Comparison of ENCODE assay signal across 1 cellular context in genomic region chr2:151789055-151789834, GRCh38.
A peak's percentile ranks its signal among the peaks of the same experiment; 100 is the strongest.
TF ChIP-seq lines count a peak whose summit lies in the region.

No MANE protein-coding gene starts in this region.

TF ChIP-seq in K562, 482 proteins besides CTCF, POLR2A, EP300 and RAD21 (continued from another document and continues in another):
- TF ChIP-seq, protein P1, sequence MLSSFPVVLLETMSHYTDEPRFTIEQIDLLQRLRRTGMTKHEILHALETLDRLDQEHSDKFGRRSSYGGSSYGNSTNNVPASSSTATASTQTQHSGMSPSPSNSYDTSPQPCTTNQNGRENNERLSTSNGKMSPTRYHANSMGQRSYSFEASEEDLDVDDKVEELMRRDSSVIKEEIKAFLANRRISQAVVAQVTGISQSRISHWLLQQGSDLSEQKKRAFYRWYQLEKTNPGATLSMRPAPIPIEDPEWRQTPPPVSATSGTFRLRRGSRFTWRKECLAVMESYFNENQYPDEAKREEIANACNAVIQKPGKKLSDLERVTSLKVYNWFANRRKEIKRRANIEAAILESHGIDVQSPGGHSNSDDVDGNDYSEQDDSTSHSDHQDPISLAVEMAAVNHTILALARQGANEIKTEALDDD (IDR thresholded peaks at IDR 0.05), result peak; percentile 96
- no peak for TF ChIP-seq FOXP1 (CRISPR knock-in tag; IDR thresholded peaks at IDR 0.05)
- TF ChIP-seq POLR2AphosphoS5 (IDR thresholded peaks at IDR 0.05; ENCODE audit: control insufficient read depth, insufficient read depth, low read depth, low read length), result peak; percentile 90
- TF ChIP-seq MITF (IDR thresholded peaks at IDR 0.05), result peak; percentile 44; the same call in 1 of the 2 replicates
- TF ChIP-seq KDM1A (IDR thresholded peaks at IDR 0.05), result peak; percentile 83 to 84
- no peak for TF ChIP-seq ZFP30 (CRISPR knock-in tag; IDR thresholded peaks at IDR 0.05; ENCODE audit: borderline replicate concordance)
- no peak for TF ChIP-seq PCBP2 (IDR thresholded peaks at IDR 0.05; ENCODE audit: low read depth, low read length, poor library complexity, severe bottlenecking)
- no peak; the same call in 1 of the 2 replicates for TF ChIP-seq CGGBP1 (CRISPR knock-in tag; IDR thresholded peaks at IDR 0.05)
- no peak for TF ChIP-seq RB1 (IDR thresholded peaks at IDR 0.05; ENCODE audit: low read depth)
- no peak for TF ChIP-seq IFI16 (CRISPR knock-in tag; IDR thresholded peaks at IDR 0.05)
- TF ChIP-seq, protein P2, sequence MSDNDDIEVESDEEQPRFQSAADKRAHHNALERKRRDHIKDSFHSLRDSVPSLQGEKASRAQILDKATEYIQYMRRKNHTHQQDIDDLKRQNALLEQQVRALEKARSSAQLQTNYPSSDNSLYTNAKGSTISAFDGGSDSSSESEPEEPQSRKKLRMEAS (CRISPR knock-in tag; IDR thresholded peaks at IDR 0.05), result no peak
- TF ChIP-seq ZNF766 (CRISPR knock-in tag; conservative IDR thresholded peaks at IDR 0.05), result peak; percentile 57; the same call in 1 of the 2 replicates
- peak in 1 of 2 experiments; percentile 27 for TF ChIP-seq NCOA2 (IDR thresholded peaks at IDR 0.05; ENCODE audit: partially characterized antibody in 2 of 2)
- TF ChIP-seq SRSF7 (optimal IDR thresholded peaks at IDR 0.05; ENCODE audit: low read depth, low read length), result no peak
- TF ChIP-seq U2AF2 (optimal IDR thresholded peaks at IDR 0.05; ENCODE audit: low read depth, low read length), result no peak
- TF ChIP-seq DACH1 (IDR thresholded peaks at IDR 0.05; ENCODE audit: partially characterized antibody), result no peak
- TF ChIP-seq, protein P3, sequence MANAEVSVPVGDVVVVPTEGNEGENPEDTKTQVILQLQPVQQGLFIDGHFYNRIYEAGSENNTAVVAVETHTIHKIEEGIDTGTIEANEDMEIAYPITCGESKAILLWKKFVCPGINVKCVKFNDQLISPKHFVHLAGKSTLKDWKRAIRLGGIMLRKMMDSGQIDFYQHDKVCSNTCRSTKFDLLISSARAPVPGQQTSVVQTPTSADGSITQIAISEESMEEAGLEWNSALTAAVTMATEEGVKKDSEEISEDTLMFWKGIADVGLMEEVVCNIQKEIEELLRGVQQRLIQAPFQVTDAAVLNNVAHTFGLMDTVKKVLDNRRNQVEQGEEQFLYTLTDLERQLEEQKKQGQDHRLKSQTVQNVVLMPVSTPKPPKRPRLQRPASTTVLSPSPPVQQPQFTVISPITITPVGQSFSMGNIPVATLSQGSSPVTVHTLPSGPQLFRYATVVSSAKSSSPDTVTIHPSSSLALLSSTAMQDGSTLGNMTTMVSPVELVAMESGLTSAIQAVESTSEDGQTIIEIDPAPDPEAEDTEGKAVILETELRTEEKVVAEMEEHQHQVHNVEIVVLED (CRISPR knock-in tag; IDR thresholded peaks at IDR 0.05), result no peak
- TF ChIP-seq PHTF2 (CRISPR knock-in tag; IDR thresholded peaks at IDR 0.05), result no peak
- TF ChIP-seq ILF3 (IDR thresholded peaks at IDR 0.05; ENCODE audit: borderline replicate concordance), result 0 out of 2 replicates have a peak, but pooled peaks have one; percentile 14
- 0 out of 2 replicates have a peak, but pooled peaks have one; percentile 61 for TF ChIP-seq POLR2AphosphoS2 (IDR thresholded peaks at IDR 0.05; ENCODE audit: low read length)
- TF ChIP-seq ELF4 (CRISPR knock-in tag; IDR thresholded peaks at IDR 0.05), result peak; percentile 88; the same call in 1 of the 2 replicates
- TF ChIP-seq, protein P4, sequence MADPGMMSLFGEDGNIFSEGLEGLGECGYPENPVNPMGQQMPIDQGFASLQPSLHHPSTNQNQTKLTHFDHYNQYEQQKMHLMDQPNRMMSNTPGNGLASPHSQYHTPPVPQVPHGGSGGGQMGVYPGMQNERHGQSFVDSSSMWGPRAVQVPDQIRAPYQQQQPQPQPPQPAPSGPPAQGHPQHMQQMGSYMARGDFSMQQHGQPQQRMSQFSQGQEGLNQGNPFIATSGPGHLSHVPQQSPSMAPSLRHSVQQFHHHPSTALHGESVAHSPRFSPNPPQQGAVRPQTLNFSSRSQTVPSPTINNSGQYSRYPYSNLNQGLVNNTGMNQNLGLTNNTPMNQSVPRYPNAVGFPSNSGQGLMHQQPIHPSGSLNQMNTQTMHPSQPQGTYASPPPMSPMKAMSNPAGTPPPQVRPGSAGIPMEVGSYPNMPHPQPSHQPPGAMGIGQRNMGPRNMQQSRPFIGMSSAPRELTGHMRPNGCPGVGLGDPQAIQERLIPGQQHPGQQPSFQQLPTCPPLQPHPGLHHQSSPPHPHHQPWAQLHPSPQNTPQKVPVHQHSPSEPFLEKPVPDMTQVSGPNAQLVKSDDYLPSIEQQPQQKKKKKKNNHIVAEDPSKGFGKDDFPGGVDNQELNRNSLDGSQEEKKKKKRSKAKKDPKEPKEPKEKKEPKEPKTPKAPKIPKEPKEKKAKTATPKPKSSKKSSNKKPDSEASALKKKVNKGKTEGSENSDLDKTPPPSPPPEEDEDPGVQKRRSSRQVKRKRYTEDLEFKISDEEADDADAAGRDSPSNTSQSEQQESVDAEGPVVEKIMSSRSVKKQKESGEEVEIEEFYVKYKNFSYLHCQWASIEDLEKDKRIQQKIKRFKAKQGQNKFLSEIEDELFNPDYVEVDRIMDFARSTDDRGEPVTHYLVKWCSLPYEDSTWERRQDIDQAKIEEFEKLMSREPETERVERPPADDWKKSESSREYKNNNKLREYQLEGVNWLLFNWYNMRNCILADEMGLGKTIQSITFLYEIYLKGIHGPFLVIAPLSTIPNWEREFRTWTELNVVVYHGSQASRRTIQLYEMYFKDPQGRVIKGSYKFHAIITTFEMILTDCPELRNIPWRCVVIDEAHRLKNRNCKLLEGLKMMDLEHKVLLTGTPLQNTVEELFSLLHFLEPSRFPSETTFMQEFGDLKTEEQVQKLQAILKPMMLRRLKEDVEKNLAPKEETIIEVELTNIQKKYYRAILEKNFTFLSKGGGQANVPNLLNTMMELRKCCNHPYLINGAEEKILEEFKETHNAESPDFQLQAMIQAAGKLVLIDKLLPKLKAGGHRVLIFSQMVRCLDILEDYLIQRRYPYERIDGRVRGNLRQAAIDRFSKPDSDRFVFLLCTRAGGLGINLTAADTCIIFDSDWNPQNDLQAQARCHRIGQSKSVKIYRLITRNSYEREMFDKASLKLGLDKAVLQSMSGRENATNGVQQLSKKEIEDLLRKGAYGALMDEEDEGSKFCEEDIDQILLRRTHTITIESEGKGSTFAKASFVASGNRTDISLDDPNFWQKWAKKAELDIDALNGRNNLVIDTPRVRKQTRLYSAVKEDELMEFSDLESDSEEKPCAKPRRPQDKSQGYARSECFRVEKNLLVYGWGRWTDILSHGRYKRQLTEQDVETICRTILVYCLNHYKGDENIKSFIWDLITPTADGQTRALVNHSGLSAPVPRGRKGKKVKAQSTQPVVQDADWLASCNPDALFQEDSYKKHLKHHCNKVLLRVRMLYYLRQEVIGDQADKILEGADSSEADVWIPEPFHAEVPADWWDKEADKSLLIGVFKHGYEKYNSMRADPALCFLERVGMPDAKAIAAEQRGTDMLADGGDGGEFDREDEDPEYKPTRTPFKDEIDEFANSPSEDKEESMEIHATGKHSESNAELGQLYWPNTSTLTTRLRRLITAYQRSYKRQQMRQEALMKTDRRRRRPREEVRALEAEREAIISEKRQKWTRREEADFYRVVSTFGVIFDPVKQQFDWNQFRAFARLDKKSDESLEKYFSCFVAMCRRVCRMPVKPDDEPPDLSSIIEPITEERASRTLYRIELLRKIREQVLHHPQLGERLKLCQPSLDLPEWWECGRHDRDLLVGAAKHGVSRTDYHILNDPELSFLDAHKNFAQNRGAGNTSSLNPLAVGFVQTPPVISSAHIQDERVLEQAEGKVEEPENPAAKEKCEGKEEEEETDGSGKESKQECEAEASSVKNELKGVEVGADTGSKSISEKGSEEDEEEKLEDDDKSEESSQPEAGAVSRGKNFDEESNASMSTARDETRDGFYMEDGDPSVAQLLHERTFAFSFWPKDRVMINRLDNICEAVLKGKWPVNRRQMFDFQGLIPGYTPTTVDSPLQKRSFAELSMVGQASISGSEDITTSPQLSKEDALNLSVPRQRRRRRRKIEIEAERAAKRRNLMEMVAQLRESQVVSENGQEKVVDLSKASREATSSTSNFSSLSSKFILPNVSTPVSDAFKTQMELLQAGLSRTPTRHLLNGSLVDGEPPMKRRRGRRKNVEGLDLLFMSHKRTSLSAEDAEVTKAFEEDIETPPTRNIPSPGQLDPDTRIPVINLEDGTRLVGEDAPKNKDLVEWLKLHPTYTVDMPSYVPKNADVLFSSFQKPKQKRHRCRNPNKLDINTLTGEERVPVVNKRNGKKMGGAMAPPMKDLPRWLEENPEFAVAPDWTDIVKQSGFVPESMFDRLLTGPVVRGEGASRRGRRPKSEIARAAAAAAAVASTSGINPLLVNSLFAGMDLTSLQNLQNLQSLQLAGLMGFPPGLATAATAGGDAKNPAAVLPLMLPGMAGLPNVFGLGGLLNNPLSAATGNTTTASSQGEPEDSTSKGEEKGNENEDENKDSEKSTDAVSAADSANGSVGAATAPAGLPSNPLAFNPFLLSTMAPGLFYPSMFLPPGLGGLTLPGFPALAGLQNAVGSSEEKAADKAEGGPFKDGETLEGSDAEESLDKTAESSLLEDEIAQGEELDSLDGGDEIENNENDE (IDR thresholded peaks at IDR 0.05; ENCODE audit: low read depth, low read length), result no peak
- TF ChIP-seq DLX4 (CRISPR knock-in tag; IDR thresholded peaks at IDR 0.05), result no peak
- no peak for TF ChIP-seq BRD4 (IDR thresholded peaks at IDR 0.05)
- TF ChIP-seq SMARCE1 (IDR thresholded peaks at IDR 0.05), result peak; percentile 88
- TF ChIP-seq CCAR2 (IDR thresholded peaks at IDR 0.05; ENCODE audit: low read depth, low read length), result no peak
- no peak for TF ChIP-seq LARP7 (IDR thresholded peaks at IDR 0.05)
- TF ChIP-seq FOXO4 (CRISPR knock-in tag; IDR thresholded peaks at IDR 0.05), result no peak
- TF ChIP-seq ZNF165 (CRISPR knock-in tag; IDR thresholded peaks at IDR 0.05; ENCODE audit: borderline replicate concordance), result no peak
- no peak for TF ChIP-seq HNRNPL (IDR thresholded peaks at IDR 0.05; ENCODE audit: low read depth, low read length)
- TF ChIP-seq SMARCA5 (IDR thresholded peaks at IDR 0.05), result no peak
- TF ChIP-seq HNRNPK (IDR thresholded peaks at IDR 0.05; ENCODE audit: low read depth, low read length, poor library complexity, severe bottlenecking), result no peak
- 0 out of 2 replicates have a peak, but pooled peaks have one; percentile 14 for TF ChIP-seq ZNF668 (CRISPR knock-in tag; IDR thresholded peaks at IDR 0.05)
- TF ChIP-seq, protein P5, sequence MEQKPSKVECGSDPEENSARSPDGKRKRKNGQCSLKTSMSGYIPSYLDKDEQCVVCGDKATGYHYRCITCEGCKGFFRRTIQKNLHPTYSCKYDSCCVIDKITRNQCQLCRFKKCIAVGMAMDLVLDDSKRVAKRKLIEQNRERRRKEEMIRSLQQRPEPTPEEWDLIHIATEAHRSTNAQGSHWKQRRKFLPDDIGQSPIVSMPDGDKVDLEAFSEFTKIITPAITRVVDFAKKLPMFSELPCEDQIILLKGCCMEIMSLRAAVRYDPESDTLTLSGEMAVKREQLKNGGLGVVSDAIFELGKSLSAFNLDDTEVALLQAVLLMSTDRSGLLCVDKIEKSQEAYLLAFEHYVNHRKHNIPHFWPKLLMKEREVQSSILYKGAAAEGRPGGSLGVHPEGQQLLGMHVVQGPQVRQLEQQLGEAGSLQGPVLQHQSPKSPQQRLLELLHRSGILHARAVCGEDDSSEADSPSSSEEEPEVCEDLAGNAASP (IDR thresholded peaks at IDR 0.05), result no peak
- TF ChIP-seq GTF2E2 (tag; IDR thresholded peaks at IDR 0.05), result no peak
- TF ChIP-seq, protein P6, sequence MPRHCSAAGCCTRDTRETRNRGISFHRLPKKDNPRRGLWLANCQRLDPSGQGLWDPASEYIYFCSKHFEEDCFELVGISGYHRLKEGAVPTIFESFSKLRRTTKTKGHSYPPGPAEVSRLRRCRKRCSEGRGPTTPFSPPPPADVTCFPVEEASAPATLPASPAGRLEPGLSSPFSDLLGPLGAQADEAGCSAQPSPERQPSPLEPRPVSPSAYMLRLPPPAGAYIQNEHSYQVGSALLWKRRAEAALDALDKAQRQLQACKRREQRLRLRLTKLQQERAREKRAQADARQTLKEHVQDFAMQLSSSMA (CRISPR knock-in tag; IDR thresholded peaks at IDR 0.05), result no peak
- no peak for TF ChIP-seq NR1H2 (CRISPR knock-in tag; IDR thresholded peaks at IDR 0.05)
- TF ChIP-seq CBX5 (IDR thresholded peaks at IDR 0.05; ENCODE audit: borderline replicate concordance, low read depth), result no peak
- no peak for TF ChIP-seq ZNF124 (CRISPR knock-in tag; IDR thresholded peaks at IDR 0.05)
- TF ChIP-seq, protein P7, sequence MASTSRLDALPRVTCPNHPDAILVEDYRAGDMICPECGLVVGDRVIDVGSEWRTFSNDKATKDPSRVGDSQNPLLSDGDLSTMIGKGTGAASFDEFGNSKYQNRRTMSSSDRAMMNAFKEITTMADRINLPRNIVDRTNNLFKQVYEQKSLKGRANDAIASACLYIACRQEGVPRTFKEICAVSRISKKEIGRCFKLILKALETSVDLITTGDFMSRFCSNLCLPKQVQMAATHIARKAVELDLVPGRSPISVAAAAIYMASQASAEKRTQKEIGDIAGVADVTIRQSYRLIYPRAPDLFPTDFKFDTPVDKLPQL (IDR thresholded peaks at IDR 0.05; ENCODE audit: extremely low read depth, insufficient read length), result no peak
- TF ChIP-seq ZNF239 (CRISPR knock-in tag; IDR thresholded peaks at IDR 0.05), result 0 out of 2 replicates have a peak, but pooled peaks have one; percentile 34
- peak; percentile 84 for TF ChIP-seq ZEB2 (IDR thresholded peaks at IDR 0.05)
